In the genomic region with DNA sequence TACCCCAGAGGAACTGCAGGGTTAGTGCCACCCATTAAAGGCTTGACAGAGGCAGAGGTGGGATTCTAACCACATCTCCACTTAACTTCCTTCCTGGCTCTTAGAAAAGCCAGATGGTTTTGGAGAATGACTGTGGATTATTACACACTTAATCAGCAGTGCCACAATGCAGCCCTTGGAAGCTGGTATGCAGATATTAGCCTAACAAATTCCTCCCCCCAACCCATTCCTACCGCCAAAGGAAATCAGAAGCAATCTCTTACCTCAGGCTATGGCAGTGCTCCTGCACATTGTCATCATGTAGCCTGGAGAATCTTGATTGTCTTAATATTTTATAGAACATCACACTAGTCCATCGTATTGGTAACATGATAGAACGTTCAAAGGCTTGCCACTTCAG, we compare ENCODE assay signal across 2 cellular contexts.
TF ChIP-seq lines count a peak whose summit lies in the region.

No MANE protein-coding gene starts in this region.

TF ChIP-seq in endothelial cell of umbilical vein, 7 proteins besides CTCF, POLR2A, EP300 and RAD21:
- TF ChIP-seq FOS (IDR thresholded peaks at IDR 0.05; ENCODE audit: borderline replicate concordance, insufficient read depth, low read length) (no peak), POLR2AphosphoS5 (IDR thresholded peaks at IDR 0.05; ENCODE audit: insufficient read depth, low read depth, low read length) (no peak), MAX (IDR thresholded peaks at IDR 0.05; ENCODE audit: insufficient read depth, insufficient read length) (no peak), JUN (IDR thresholded peaks at IDR 0.05; ENCODE audit: borderline replicate concordance, insufficient read depth, insufficient read length, low read depth) (no peak), MYC (IDR thresholded peaks at IDR 0.05; ENCODE audit: low read depth, low read length) (no peak), EZH2 (IDR thresholded peaks at IDR 0.05; ENCODE audit: borderline replicate concordance, low read depth, low read length, severe bottlenecking) (no peak), GATA2 (IDR thresholded peaks at IDR 0.05; ENCODE audit: insufficient read depth, insufficient read length, low read depth, low read length) (no peak)
TF ChIP-seq in endothelial cell of umbilical vein: peak in this region for 0.

TF ChIP-seq in HEK293T, 16 proteins besides CTCF, POLR2A, EP300 and RAD21:
- no peak for TF ChIP-seq ELF4 (IDR thresholded peaks at IDR 0.05)
- no peak for TF ChIP-seq CTBP1 (IDR thresholded peaks at IDR 0.05; ENCODE audit: borderline replicate concordance)
- no peak for TF ChIP-seq ARNT (IDR thresholded peaks at IDR 0.05)
- TF ChIP-seq PKNOX1 (IDR thresholded peaks at IDR 0.05): no peak
- TF ChIP-seq NFRKB (IDR thresholded peaks at IDR 0.05): no peak
- no peak for TF ChIP-seq FOXA1 (IDR thresholded peaks at IDR 0.05)
- no peak for TF ChIP-seq SP1 (IDR thresholded peaks at IDR 0.05)
